Comparison of ENCODE assay signal across 8 cellular contexts in the genomic region with DNA sequence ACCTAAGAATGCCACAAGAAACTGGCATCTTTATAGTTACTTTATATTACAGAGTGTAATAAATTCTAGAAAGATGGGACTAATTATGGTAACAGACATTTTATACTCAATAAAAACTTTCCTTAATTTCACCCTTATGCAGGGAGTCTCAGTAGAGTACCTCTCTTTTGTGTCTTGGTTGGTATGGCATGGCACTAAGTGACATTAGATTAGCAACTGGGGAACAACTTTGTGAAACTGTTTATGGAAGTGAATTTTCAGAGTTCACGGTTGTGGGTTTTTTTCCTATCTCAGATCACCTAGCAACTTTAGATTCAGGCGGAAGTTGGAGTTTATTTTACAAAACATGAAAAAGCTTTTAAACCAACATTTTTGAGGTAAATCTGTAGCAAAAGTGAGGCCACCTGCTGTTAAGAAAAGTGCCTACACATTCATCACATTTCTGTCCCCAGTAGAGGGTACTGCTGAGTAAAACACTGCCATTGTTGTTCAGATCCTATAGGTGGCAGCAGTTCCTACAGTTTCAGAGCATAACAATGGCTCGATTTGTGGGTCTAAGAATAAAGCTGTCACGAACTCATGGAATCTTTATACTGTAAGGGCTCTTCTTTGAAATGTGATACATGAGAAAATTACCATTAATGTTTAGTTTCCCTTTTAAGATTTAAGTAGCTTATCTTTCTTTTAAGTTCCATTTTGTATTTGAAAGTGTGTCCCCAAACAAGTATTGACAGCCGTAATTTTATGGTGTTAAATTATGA.
DNase-seq lines count a peak whose midpoint lies in the region; ATAC-seq and TF ChIP-seq lines count a peak whose summit lies in the region.

No MANE protein-coding gene starts in this region.

- no peaks in the 10 kb centered on the region for H3K36me3 ChIP-seq in right lobe of liver

- ATAC-seq in GM18870 (IDR thresholded peaks at IDR 0.05; ENCODE audit: unreplicated experiment) (peak; percentile 86), HG03139 (IDR thresholded peaks at IDR 0.05; ENCODE audit: unreplicated experiment) (peak; percentile 87), right lobe of liver (peak; percentile 100)

- H3K27me3 ChIP-seq in right lobe of liver = no peaks in the 10 kb centered on the region

- WGBS in right lobe of liver (ENCODE audit: insufficient coverage, low coverage, low lambda C conversion rate, missing lambda C conversion rate) = 14% methylated on average over 5 of the region's 5 CpGs

- H3K4me3 ChIP-seq in right lobe of liver = no peak overlapping the region

- no peaks in the 10 kb centered on the region for H3K9me3 ChIP-seq in right lobe of liver

- DNase-seq in CD1c-positive myeloid dendritic cell (ENCODE audit: extremely low spot score) (peak; percentile 80), NCI-H2107 (lab: John Stamatoyannopoulos, UW) (peak; percentile 41), T-helper 22 cell (ENCODE audit: low read depth) (peak; percentile 1), dermis blood vessel endothelial cell (peak; percentile 92), right lobe of liver (peak in 1 of 3 donors; percentile 46), stromal cell of bone marrow (ENCODE audit: low read depth) (peak; percentile 70)

- H3K27ac ChIP-seq in right lobe of liver = no peak overlapping the region

- peaks cover 0 to 5% (median 0%) of the 10 kb centered on the region in 4 donors for H3K4me1 ChIP-seq in right lobe of liver

- intact Hi-C loops in right lobe of liver (cut with DNase I) = loop anchor here (5.0 to 10.0 kb wide), 3 partner anchors 87 to 475 kb away; no protein-coding TSS in a partner anchor

- TF ChIP-seq POLR2A in right lobe of liver (IDR thresholded peaks at IDR 0.05) = no peak

- TF ChIP-seq CTCF in right lobe of liver (IDR thresholded peaks at IDR 0.05) = peak; percentile 99 to 100 (median 100)
